ENCODE assay signal across 8 cellular contexts in genomic region chr12:28172434-28173030, GRCh38. TPM values are rescaled to one million over a fixed set of nuclear protein-coding genes. Genes with fewer than 3 reads are reported as not detected.
A peak's percentile ranks its signal among the peaks of the same experiment; 100 is the strongest.
DNase-seq lines count a peak whose midpoint lies in the region; ATAC-seq, FAIRE-seq and TF ChIP-seq lines count a peak whose summit lies in the region.

No MANE protein-coding gene starts in this region.

- no peak overlapping the region for H3K27ac Mint-ChIP-seq in natural killer cell treated with Interleukin-12 subunit alpha and Interleukin-12 subunit beta and Interleukin-15 and Interleukin-18, amount 100 ng/mL, for 72 hours

- WGBS in esophagus squamous epithelium, 2 donors, result 85 to 90% methylated on average over 3 of the region's 3 CpGs

- TF ChIP-seq CTCF in esophagus squamous epithelium (IDR thresholded peaks at IDR 0.05), result peak; percentile 35 to 79 (median 55)
- TF ChIP-seq CTCF in retinal pigment epithelial cell (conservative IDR thresholded peaks at IDR 0.05; ENCODE audit: low read depth, low read length), result peak; percentile 80

- peak; percentile 67 for FAIRE-seq in RCC 7860 (lab: Jason Lieb, UNC)

- H3K27me3 Mint-ChIP-seq in natural killer cell treated with Interleukin-12 subunit alpha and Interleukin-12 subunit beta and Interleukin-15 and Interleukin-18, amount 100 ng/mL, for 72 hours, result peaks cover 5 to 11% of the 10 kb centered on the region in 2 donors

- DNase-seq in COLO668 (lab: John Stamatoyannopoulos, UW; ENCODE audit: unreplicated experiment), result peak; percentile 33
- DNase-seq in HS-5 (ENCODE audit: low read depth), result peak; percentile 35
- DNase-seq in RCC 7860 (ENCODE audit: low spot score), result peak; percentile 45
- no peak for DNase-seq in esophagus squamous epithelium (lab: John Stamatoyannopoulos, UW)
- peak; percentile 18 for DNase-seq in retinal pigment epithelial cell (ENCODE audit: low read depth)
- no peak for DNase-seq in natural killer cell treated with Interleukin-12 subunit alpha and Interleukin-12 subunit beta and Interleukin-15 and Interleukin-18, amount 100 ng/mL, for 72 hours (ENCODE audit: low spot score)
- DNase-seq in stimulated activated CD4-positive, alpha-beta T cell treated with anti-CD3 and anti-CD28 coated beads, Interleukin-1b, Interleukin-23, amount 100 ng/mL, for 48 hours, result no peak
- no peak for DNase-seq in effector CD4-positive, alpha-beta T cell

- no peaks in the 10 kb centered on the region for H3K27me3 ChIP-seq in esophagus squamous epithelium

- H3K36me3 ChIP-seq in esophagus squamous epithelium, result no peaks in the 10 kb centered on the region

- H3K9me3 ChIP-seq in esophagus squamous epithelium, result no peaks in the 10 kb centered on the region

- no peak for TF ChIP-seq POLR2A in esophagus squamous epithelium (IDR thresholded peaks at IDR 0.05)

- H3K4me1 Mint-ChIP-seq in natural killer cell treated with Interleukin-12 subunit alpha and Interleukin-12 subunit beta and Interleukin-15 and Interleukin-18, amount 100 ng/mL, for 72 hours (ENCODE audit: low read depth in 2 of 2), result no peaks in the 10 kb centered on the region

- H3K4me1 ChIP-seq in esophagus squamous epithelium, result no peaks in the 10 kb centered on the region

- peaks cover 6% of the 10 kb centered on the region for H3K36me3 Mint-ChIP-seq in natural killer cell treated with Interleukin-12 subunit alpha and Interleukin-12 subunit beta and Interleukin-15 and Interleukin-18, amount 100 ng/mL, for 72 hours

- no peak overlapping the region for H3K27ac ChIP-seq in esophagus squamous epithelium

- ATAC-seq in natural killer cell treated with Interleukin-12 subunit alpha and Interleukin-12 subunit beta and Interleukin-15 and Interleukin-18, amount 100 ng/mL, for 72 hours, result no peak

- intact Hi-C loops in esophagus squamous epithelium (cut with DNase I), result no loop called here

- H3K4me3 Mint-ChIP-seq in natural killer cell treated with Interleukin-12 subunit alpha and Interleukin-12 subunit beta and Interleukin-15 and Interleukin-18, amount 100 ng/mL, for 72 hours, result no peak overlapping the region

- peaks cover 3% of the 10 kb centered on the region for H3K9me3 Mint-ChIP-seq in natural killer cell treated with Interleukin-12 subunit alpha and Interleukin-12 subunit beta and Interleukin-15 and Interleukin-18, amount 100 ng/mL, for 72 hours

- no peak overlapping the region for H3K4me3 ChIP-seq in esophagus squamous epithelium
- no peak overlapping the region for H3K4me3 ChIP-seq in retinal pigment epithelial cell (ENCODE audit: low read length)

RNA-seq across cellular contexts. Expression of gene CCDC91, which starts 17.7 kb away (rescaled TPM):
- total RNA-seq in esophagus squamous epithelium, result 10 to 100 TPM in 3 of 4 donors, 1 to 10 TPM in 1; 7.2 to 37.6 (median 22.7) TPM
- total RNA-seq in natural killer cell treated with Interleukin-12 subunit alpha and Interleukin-12 subunit beta and Interleukin-15 and Interleukin-18, amount 100 ng/mL, for 72 hours, result 10 to 100 TPM; 21.7 to 44.6 TPM

Comparison
In these comparisons a context has a peak if more than half of its experiments do, and no peak if none do; other contexts are left out.
1. DNase-seq: peak in COLO668 (single experiment), HS-5 (single experiment), RCC 7860 (single experiment) and retinal pigment epithelial cell (single experiment); none in esophagus squamous epithelium (single experiment), natural killer cell treated with Interleukin-12 subunit alpha and Interleukin-12 subunit beta and Interleukin-15 and Interleukin-18, amount 100 ng/mL, for 72 hours (single experiment), stimulated activated CD4-positive, alpha-beta T cell treated with anti-CD3 and anti-CD28 coated beads, Interleukin-1b, Interleukin-23, amount 100 ng/mL, for 48 hours (single experiment) and effector CD4-positive, alpha-beta T cell (single experiment).